Comparison of ENCODE assay signal across 8 cellular contexts in the genomic region with DNA sequence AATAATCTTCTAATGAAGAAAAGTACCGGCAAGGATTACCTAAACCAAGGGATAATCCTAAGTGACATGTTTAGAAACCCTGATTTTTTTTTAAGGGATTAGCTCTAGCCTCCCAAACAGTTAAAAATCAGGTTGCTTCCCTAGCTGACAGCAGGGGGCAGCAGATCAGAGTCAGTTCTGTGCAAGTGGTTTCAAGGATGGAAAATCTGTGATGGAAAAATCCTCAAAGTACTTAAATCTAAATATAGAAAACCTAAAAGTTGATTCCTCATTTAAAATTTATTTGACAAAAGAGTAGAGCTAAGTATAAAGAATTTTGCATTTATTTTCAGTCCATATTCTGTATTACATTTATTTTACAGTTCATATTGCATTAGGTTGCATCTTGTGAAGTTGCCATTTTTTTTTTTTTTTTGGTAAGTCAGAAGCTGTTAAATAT.
A peak's percentile ranks its signal among the peaks of the same experiment; 100 is the strongest.
DNase-seq lines count a peak whose midpoint lies in the region; ATAC-seq and TF ChIP-seq lines count a peak whose summit lies in the region.

No MANE protein-coding gene starts in this region.

- no peaks in the 10 kb centered on the region for H3K9me3 ChIP-seq in MG63

- no peaks in the 10 kb centered on the region for H3K27me3 ChIP-seq in MG63

- ATAC-seq in GM21526 (IDR thresholded peaks at IDR 0.05; ENCODE audit: low FRiP score, unreplicated experiment) (peak; percentile 53), GM19463 (IDR thresholded peaks at IDR 0.05; ENCODE audit: unreplicated experiment) (no peak)

- no peaks in the 10 kb centered on the region for H3K36me3 ChIP-seq in MG63

- peak; percentile 85 for TF ChIP-seq CTCF in astrocyte of the cerebellum (IDR thresholded peaks at IDR 0.05; ENCODE audit: low read depth, low read length, missing control alignments)

- H3K4me3 ChIP-seq in MG63 (no peak overlapping the region), astrocyte of the cerebellum (ENCODE audit: low read depth, low read length) (no peak overlapping the region)

- DNase-seq in DMS114 treated with DMSO at 0.1 percent for 48 hours (lab: John Stamatoyannopoulos, UW; ENCODE audit: unreplicated experiment) (peak; percentile 51), MG63 (peak; percentile 38), SHP77 treated with DMSO at 0.1 percent for 48 hours (lab: John Stamatoyannopoulos, UW) (peak; percentile 45), astrocyte of the cerebellum (ENCODE audit: low read depth) (peak; percentile 56), iris pigment epithelial cell (ENCODE audit: low read depth) (peak; percentile 72)
- peak; percentile 44 to 52 for DNase-seq in stimulated activated CD4-positive, alpha-beta T cell treated with anti-CD3 and anti-CD28 coated beads, Interleukin-2, amount 100 ng/mL, for 24 hours

- in situ Hi-C loops in astrocyte of the cerebellum (cut with HindIII; ENCODE audit: low sequenced_read_pairs): no loop called here
